1 cellular context compared by ENCODE assay signal in the genomic region with DNA sequence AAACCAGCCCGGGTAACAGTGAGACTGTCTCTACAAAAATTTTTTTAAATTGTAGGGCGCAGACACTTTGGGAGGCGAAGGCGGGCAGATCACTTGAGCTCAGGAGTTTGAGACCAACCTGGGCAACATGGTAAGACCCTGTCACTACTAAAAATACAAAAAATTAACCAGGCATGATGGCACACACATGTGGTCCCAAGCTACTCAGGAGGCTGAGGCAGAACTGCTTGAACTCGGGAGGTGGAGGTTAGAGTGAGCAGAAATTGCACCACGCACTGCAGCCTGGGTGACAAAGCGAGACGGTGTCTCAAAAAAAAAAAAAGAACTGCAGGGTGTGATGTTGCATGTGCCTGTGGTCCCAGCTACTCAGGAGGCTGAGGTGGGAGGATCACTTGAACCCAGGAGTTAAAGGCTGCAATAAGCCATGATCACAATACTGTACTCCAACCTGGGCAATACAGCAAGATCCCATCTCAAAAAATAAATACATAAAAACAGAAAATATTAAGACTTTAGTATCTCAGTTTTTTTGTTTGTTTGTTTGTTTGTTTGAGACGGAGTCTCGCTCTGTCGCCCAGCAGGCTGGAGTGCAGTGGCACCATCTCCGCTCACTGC.
A peak's percentile ranks its signal among the peaks of the same experiment; 100 is the strongest.
TF ChIP-seq lines count a peak whose summit lies in the region.

No MANE protein-coding gene starts in this region.

TF ChIP-seq in HepG2, 621 proteins besides CTCF, POLR2A, EP300 and RAD21:
- TF ChIP-seq SIN3A (IDR thresholded peaks at IDR 0.05; ENCODE audit: borderline replicate concordance, low read depth, low read length) (no peak), ZNF121 (CRISPR knock-in tag; IDR thresholded peaks at IDR 0.05) (peak; percentile 89)
